In the genomic region with DNA sequence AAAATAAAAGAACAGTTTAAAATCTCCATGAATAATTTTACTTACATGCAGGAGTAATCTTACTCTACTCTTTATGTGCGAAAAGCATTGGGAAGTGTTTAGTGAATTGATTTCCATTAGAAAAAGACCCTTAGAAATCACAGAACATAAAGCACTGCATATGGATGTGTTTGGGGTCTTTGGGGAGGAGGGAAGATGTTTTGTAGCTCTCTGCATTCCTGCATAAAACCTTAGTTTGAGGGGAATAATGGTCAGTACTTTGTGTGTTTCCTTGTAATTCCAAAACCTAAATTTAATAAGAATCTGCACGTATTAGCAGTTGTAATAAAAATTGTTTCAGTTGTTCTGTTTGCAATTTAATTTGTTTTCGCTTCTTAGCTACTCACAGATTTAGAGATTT, we compare ENCODE assay signal across 8 cellular contexts.
DNase-seq lines count a peak whose midpoint lies in the region; ATAC-seq and TF ChIP-seq lines count a peak whose summit lies in the region.

No MANE protein-coding gene starts in this region.

- H3K9me2 ChIP-seq in GM23248 (ENCODE audit: insufficient read depth), result no peaks in the 10 kb centered on the region

- peaks cover 5% of the 10 kb centered on the region for H3K9me3 Mint-ChIP-seq in glutamatergic neuron (ENCODE audit: unreplicated experiment)

- DNase-seq in GM23248 (peak; percentile 8), glutamatergic neuron (no peak), SKM-1 treated with dmso at 0.1 percent for 144 hours (lab: John Stamatoyannopoulos, UW; ENCODE audit: unreplicated experiment) (no peak), mesenteric fat pad (ENCODE audit: low spot score) (no peak), GM19240 (ENCODE audit: insufficient read length, low spot score) (no peak)

- no peak for TF ChIP-seq CTCF in WI38 (IDR thresholded peaks at IDR 0.05; ENCODE audit: low read depth, low read length)
- no peak for TF ChIP-seq CTCF in glutamatergic neuron (IDR thresholded peaks at IDR 0.05; ENCODE audit: partially characterized antibody, unreplicated experiment)

- no peak for ATAC-seq in HG03108 (IDR thresholded peaks at IDR 0.05; ENCODE audit: unreplicated experiment)

- no peaks in the 10 kb centered on the region for H3K9me3 ChIP-seq in GM23248 (ENCODE audit: low read depth)

- H3K4me3 ChIP-seq in GM23248 (peak overlapping the region; percentile 76), WI38 (ENCODE audit: low read depth, low read length) (peak overlapping the region; percentile 58), skin epidermis (peak overlapping the region; percentile 18 to 44 (median 33))

- no peaks in the 10 kb centered on the region for H3K27me3 Mint-ChIP-seq in glutamatergic neuron (ENCODE audit: unreplicated experiment)

- in situ Hi-C loops in GM23248 (cut with MboI), result no loop called here

- H3K27me3 ChIP-seq in GM23248 (replicated peaks; ENCODE audit: insufficient read depth), result no peaks in the 10 kb centered on the region

- H3K4me2 ChIP-seq in GM23248 (ENCODE audit: unreplicated experiment), result peak overlapping the region; percentile 99

- H3K36me3 Mint-ChIP-seq in glutamatergic neuron (ENCODE audit: unreplicated experiment), result no peaks in the 10 kb centered on the region

- H3K4me1 ChIP-seq in GM23248 (ENCODE audit: insufficient read depth), result peaks cover 17% of the 10 kb centered on the region

- WGBS in GM23248 (ENCODE audit: low coverage in 1 of 2, low lambda C conversion rate in 2 of 2, missing lambda C conversion rate in 2 of 2), 2 experiments, result 14 to 24% methylated on average over 3 of the region's 3 CpGs

- H3K4me3 Mint-ChIP-seq in glutamatergic neuron (ENCODE audit: unreplicated experiment), result peak overlapping the region; percentile 91

- H3F3A ChIP-seq in GM23248 (ENCODE audit: insufficient read depth), result peaks cover 26% of the 10 kb centered on the region

- H4K20me1 ChIP-seq in GM23248 (ENCODE audit: insufficient read depth), result no peaks in the 10 kb centered on the region

- peak overlapping the region; percentile 43 for H3K27ac Mint-ChIP-seq in glutamatergic neuron (ENCODE audit: unreplicated experiment)

- H3K36me3 ChIP-seq in GM23248 (ENCODE audit: low read depth), result no peaks in the 10 kb centered on the region

- peak overlapping the region; percentile 83 for H3K27ac ChIP-seq in GM23248
- peak overlapping the region; percentile 0 to 87 (median 74) for H3K27ac ChIP-seq in skin epidermis

- peak overlapping the region; percentile 85 for H2AFZ ChIP-seq in GM23248

- peaks cover 84% of the 10 kb centered on the region for H3K79me2 ChIP-seq in GM23248 (ENCODE audit: insufficient read depth)

- H3K4me1 Mint-ChIP-seq in glutamatergic neuron (ENCODE audit: low read depth, unreplicated experiment), result peaks cover 39% of the 10 kb centered on the region

- H3K9ac ChIP-seq in GM23248, result peak overlapping the region; percentile 84
